In genomic region chr17:47323382-47324223, GRCh38 we compare ENCODE assay signal across 8 cellular contexts. TPM values are rescaled to one million over a fixed set of nuclear protein-coding genes. Genes with fewer than 3 reads are reported as not detected.
DNase-seq lines count a peak whose midpoint lies in the region; TF ChIP-seq lines count a peak whose summit lies in the region.

A gene with protein sequence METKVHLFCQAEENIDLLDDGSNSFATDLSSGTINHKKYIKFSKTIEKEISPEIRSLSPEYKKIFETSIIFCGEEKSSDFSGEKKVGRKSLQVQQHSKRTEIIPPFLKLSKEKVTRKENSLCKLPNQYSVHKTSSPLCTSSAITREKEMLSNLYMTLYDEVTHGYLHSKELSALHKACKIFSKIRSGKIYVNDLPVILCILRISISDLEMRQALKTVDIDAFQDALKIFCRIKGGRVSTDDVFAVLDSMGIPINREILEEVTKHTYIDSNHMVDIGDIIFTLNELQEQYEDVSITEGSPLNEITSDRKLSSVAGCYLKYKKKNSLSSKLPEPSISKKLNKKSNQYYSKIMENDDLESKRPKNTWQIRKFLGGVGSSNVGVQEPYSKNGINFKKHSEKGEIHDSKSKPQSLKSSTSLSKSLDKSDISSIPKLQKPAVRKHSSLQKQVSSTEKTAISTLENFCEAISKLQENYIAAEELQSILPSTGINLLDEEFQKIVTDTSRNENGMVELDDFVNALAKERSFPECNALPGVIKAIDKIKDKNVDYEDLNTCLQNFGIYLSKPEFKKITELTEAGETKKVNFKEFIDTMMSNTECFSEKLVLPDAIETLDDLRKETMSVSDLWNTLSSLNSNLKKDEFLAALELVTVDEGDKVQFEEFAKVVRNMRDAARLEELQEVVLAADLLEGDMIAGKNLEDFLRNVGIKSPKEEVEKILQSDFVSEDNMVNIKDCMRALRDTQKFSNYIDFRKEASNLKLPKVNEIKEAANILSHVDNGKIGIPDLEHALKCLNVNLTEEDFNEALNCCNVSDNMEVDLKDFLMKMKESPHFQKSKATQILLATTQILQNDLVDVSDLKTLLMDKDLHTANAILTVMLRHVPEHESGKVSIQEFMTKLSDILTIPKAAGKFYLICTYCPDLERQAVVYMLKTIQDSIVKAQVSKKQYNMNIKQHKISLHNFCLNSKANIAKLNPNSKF (plus strand): TSS chr17:47323955. CDS start chr17:47328354, 4,399 bp downstream.

- peak within 1 kb of the TSS; percentile 79 for H2BK15ac ChIP-seq in neuronal stem cell (ENCODE audit: low read length)

- no peak within 1 kb of the TSS for H3K14ac ChIP-seq in neuronal stem cell (ENCODE audit: low read length)

- H3K9ac ChIP-seq in ES-I3 (ENCODE audit: low read depth, low read length): peak within 1 kb of the TSS; percentile 89
- H3K9ac ChIP-seq in neuronal stem cell (ENCODE audit: low read depth, low read length, poor library complexity): peak within 1 kb of the TSS; percentile 78
- peak within 1 kb of the TSS; percentile 72 to 90 (median 89) for H3K9ac ChIP-seq in subcutaneous abdominal adipose tissue (ENCODE audit: low read length in 5 of 5)

- no peak within 1 kb of the TSS for H2BK12ac ChIP-seq in neuronal stem cell (ENCODE audit: low read length)

- TF ChIP-seq CTCF in LNCaP clone FGC (IDR thresholded peaks at IDR 0.05; ENCODE audit: control insufficient read depth, extremely low read depth, insufficient read depth): no peak

- H3K4me1 ChIP-seq in ES-I3 (ENCODE audit: insufficient read depth, low read length): no peaks in the 10 kb centered on the region; the same call in 1 of the 2 replicates
- no peaks in the 10 kb centered on the region for H3K4me1 ChIP-seq in neuronal stem cell (ENCODE audit: control insufficient read depth in 2 of 2, insufficient read depth in 1 of 2, low read depth in 1 of 2, low read length in 2 of 2)
- H3K4me1 ChIP-seq in subcutaneous abdominal adipose tissue (ENCODE audit: control insufficient read depth in 5 of 5, insufficient read depth in 5 of 5, low read length in 5 of 5): peaks cover 0 to 18% (median 12%) of the 10 kb centered on the region in 5 donors

- peak within 1 kb of the TSS; percentile 92 for H3K23ac ChIP-seq in neuronal stem cell (ENCODE audit: low read depth, low read length, poor library complexity)

- H3K9me3 ChIP-seq in ES-I3 (ENCODE audit: control insufficient read depth, insufficient read depth, low read length): peaks cover 4% of the 10 kb centered on the region; the same call in 1 of the 2 replicates
- H3K9me3 ChIP-seq in neuronal stem cell (replicated peaks in 1 of 2; ENCODE audit: control insufficient read depth in 2 of 2, insufficient read depth in 1 of 2, low read depth in 1 of 2, low read length in 2 of 2): peaks cover 2 to 4% of the 10 kb centered on the region in 2 donors
- H3K9me3 ChIP-seq in subcutaneous abdominal adipose tissue (ENCODE audit: control insufficient read depth in 5 of 5, low read length in 5 of 5): peaks cover 0 to 4% (median 0%) of the 10 kb centered on the region in 5 donors

- H3K4me2 ChIP-seq in neuronal stem cell (ENCODE audit: insufficient read depth, low read length, poor library complexity, severe bottlenecking): peak within 1 kb of the TSS; percentile 81

- no peak within 1 kb of the TSS for H2AK5ac ChIP-seq in neuronal stem cell (ENCODE audit: low read depth, low read length)

- peak within 1 kb of the TSS; percentile 83 for H4K8ac ChIP-seq in neuronal stem cell (ENCODE audit: low read depth, low read length)

- DNase-seq in GOT3 (lab: John Stamatoyannopoulos, UW) (peak; percentile 50), LNCaP clone FGC (ENCODE audit: low read depth) (no peak), SIG-M5 (lab: John Stamatoyannopoulos, UW) (peak; percentile 25), foreskin melanocyte (peak; percentile 65), neuronal stem cell (ENCODE audit: low spot score) (peak; percentile 71)
- peak; percentile 52 for DNase-seq in activated gamma-delta T cell treated with anti-CD3 and anti-CD28 coated beads, Interleukin-2, amount 50 U/mL, for 16 hours (ENCODE audit: low read depth)

- no peak within 1 kb of the TSS for H2BK120ac ChIP-seq in neuronal stem cell (ENCODE audit: low read depth, low read length)

- peak within 1 kb of the TSS; percentile 93 for H3K18ac ChIP-seq in neuronal stem cell (ENCODE audit: low read length)

- peak within 1 kb of the TSS; percentile 84 for H2AFZ ChIP-seq in neuronal stem cell (ENCODE audit: low read length)

- peak within 1 kb of the TSS; percentile 21 for H2BK5ac ChIP-seq in neuronal stem cell (ENCODE audit: low read length)

- H4K91ac ChIP-seq in neuronal stem cell (ENCODE audit: low read depth, low read length, poor library complexity): peak within 1 kb of the TSS; percentile 67

- no peaks in the 10 kb centered on the region for H3K79me1 ChIP-seq in neuronal stem cell (ENCODE audit: low read depth, low read length)

- WGBS in neuronal stem cell (ENCODE audit: extremely low coverage in 2 of 2, insufficient read length in 2 of 2, insufficient replicate concordance in 1 of 2), 2 donors: no CpG with 5 or more reads among the region's 72 CpGs

- H3K27ac ChIP-seq in neuronal stem cell (replicated peaks; ENCODE audit: low read length) (peak within 1 kb of the TSS; percentile 54), subcutaneous abdominal adipose tissue (ENCODE audit: low read depth, low read length) (peak within 1 kb of the TSS; percentile 96)

- no peak within 1 kb of the TSS for H3K4ac ChIP-seq in neuronal stem cell (ENCODE audit: low read length)

- H3K4me3 ChIP-seq in LNCaP clone FGC (ENCODE audit: low read depth, low read length): peak within 1 kb of the TSS; percentile 51
- peak within 1 kb of the TSS; percentile 42 to 75 for H3K4me3 ChIP-seq in neuronal stem cell (ENCODE audit: low read length in 2 of 2)
- peak within 1 kb of the TSS; percentile 80 to 96 (median 83) for H3K4me3 ChIP-seq in subcutaneous abdominal adipose tissue (ENCODE audit: low read depth in 1 of 5, low read length in 5 of 5)

- no peaks in the 10 kb centered on the region for H3K27me3 ChIP-seq in neuronal stem cell (ENCODE audit: control insufficient read depth in 3 of 3, insufficient read depth in 3 of 3, low read depth in 1 of 3, low read length in 3 of 3)
- H3K27me3 ChIP-seq in subcutaneous abdominal adipose tissue (ENCODE audit: control insufficient read depth in 5 of 5, insufficient read depth in 4 of 5, low read length in 5 of 5): no peaks in the 10 kb centered on the region

- H3K36me3 ChIP-seq in ES-I3 (ENCODE audit: insufficient read depth, low read length) (no peaks in the 10 kb centered on the region), neuronal stem cell (replicated peaks in 1 of 2; ENCODE audit: control insufficient read depth in 2 of 2, insufficient read depth in 2 of 2, low read length in 2 of 2) (no peaks in the 10 kb centered on the region), subcutaneous abdominal adipose tissue (ENCODE audit: control insufficient read depth in 5 of 5, insufficient read depth in 5 of 5, low read length in 5 of 5) (peaks cover 0 to 3% (median 0%) of the 10 kb centered on the region in 5 donors)

RNA-seq across cellular contexts. Expression of the gene that starts here (rescaled TPM):
- polyA plus RNA-seq in neuronal stem cell (2013, experiment 1 of 2): 1.0 TPM
- 0.98 TPM for polyA plus RNA-seq in neuronal stem cell (2013, experiment 2 of 2)
